Comparison of ENCODE assay signal across 1 cellular context in the genomic region with DNA sequence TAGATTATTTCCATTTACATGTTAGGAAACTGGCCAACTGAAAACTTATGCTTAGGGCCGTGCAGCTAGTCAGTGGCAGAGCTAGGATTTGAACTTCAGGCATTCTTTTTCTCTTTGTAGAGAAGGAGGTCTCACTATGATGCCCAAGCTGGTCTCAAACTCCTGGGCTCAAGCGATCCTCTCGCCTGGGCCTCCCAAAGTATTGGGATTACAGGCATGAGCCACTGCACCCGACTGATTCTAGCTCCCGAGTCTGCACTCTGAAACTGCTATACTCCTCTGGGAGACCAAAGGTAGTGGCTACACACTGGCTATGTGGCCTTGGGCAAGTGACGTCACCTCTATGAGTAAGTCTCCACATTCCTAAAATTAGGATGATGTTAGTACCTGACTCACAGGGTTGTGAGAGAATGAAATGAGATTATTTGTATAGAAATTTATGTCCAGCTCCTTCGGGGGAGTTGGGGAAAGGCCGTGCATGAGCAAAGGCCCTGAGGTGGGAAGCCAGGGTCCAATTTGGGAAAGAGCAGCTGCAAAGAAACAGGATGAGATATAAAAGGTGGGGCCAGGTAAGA.
TF ChIP-seq lines count a peak whose summit lies in the region.

No MANE protein-coding gene starts in this region.

TF ChIP-seq in HepG2, 621 proteins besides CTCF, POLR2A, EP300 and RAD21 (continued from another document and continues in another):
- TF ChIP-seq, protein P1, sequence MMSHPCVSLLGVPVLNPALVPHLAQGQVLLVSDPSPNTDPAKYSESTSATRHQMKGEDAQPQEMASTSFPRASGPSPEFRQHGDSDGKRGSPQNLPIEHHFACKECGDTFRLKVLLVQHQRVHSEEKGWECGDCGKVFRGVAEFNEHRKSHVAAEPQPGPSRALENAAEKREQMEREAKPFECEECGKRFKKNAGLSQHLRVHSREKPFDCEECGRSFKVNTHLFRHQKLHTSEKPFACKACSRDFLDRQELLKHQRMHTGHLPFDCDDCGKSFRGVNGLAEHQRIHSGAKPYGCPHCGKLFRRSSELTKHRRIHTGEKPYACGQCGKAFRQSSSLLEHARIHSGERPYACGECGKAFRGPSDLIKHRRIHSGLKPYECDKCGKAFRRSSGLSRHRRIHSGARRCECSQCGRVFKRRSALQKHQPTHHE (CRISPR knock-in tag; IDR thresholded peaks at IDR 0.05; ENCODE audit: borderline replicate concordance) = no peak
- TF ChIP-seq, protein P2, sequence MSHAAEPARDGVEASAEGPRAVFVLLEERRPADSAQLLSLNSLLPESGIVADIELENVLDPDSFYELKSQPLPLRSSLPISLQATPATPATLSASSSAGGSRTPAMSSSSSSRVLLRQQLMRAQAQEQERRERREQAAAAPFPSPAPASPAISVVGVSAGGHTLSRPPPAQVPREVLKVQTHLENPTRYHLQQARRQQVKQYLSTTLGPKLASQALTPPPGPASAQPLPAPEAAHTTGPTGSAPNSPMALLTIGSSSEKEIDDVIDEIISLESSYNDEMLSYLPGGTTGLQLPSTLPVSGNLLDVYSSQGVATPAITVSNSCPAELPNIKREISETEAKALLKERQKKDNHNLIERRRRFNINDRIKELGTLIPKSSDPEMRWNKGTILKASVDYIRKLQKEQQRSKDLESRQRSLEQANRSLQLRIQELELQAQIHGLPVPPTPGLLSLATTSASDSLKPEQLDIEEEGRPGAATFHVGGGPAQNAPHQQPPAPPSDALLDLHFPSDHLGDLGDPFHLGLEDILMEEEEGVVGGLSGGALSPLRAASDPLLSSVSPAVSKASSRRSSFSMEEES (CRISPR knock-in tag; IDR thresholded peaks at IDR 0.05) = no peak
- TF ChIP-seq ESRRA (CRISPR knock-in tag; IDR thresholded peaks at IDR 0.05; ENCODE audit: low read depth) (no peak), NFATC3 (CRISPR knock-in tag; IDR thresholded peaks at IDR 0.05) (no peak), ZNF556 (CRISPR knock-in tag; IDR thresholded peaks at IDR 0.05; ENCODE audit: borderline replicate concordance) (no peak), REPIN1 (CRISPR knock-in tag; IDR thresholded peaks at IDR 0.05; ENCODE audit: borderline replicate concordance, low read depth) (no peak), ZNF441 (CRISPR knock-in tag; IDR thresholded peaks at IDR 0.05; ENCODE audit: borderline replicate concordance) (no peak), ZNF883 (CRISPR knock-in tag; IDR thresholded peaks at IDR 0.05; ENCODE audit: not compliant biosample characterization) (no peak), ZNF746 (CRISPR knock-in tag; IDR thresholded peaks at IDR 0.05) (no peak), TOE1 (CRISPR knock-in tag; IDR thresholded peaks at IDR 0.05) (no peak), RXRB (CRISPR knock-in tag; IDR thresholded peaks at IDR 0.05; ENCODE audit: borderline replicate concordance) (peak; percentile 36; the same call in 1 of the 2 replicates), HNRNPK (IDR thresholded peaks at IDR 0.05; ENCODE audit: low read depth, low read length, poor library complexity, severe bottlenecking) (no peak), ZBTB7B (CRISPR knock-in tag; IDR thresholded peaks at IDR 0.05) (no peak), HOXD1 (CRISPR knock-in tag; IDR thresholded peaks at IDR 0.05) (no peak), NCOA2 (CRISPR knock-in tag; IDR thresholded peaks at IDR 0.05) (no peak), SMAD1 (CRISPR knock-in tag; IDR thresholded peaks at IDR 0.05; ENCODE audit: borderline replicate concordance, low read depth) (no peak), KDM1A (CRISPR knock-in tag; IDR thresholded peaks at IDR 0.05) (peak; percentile 16; the same call in 1 of the 2 replicates), ZNF383 (CRISPR knock-in tag; IDR thresholded peaks at IDR 0.05; ENCODE audit: borderline replicate concordance) (no peak), SRSF4 (IDR thresholded peaks at IDR 0.05; ENCODE audit: low read depth, low read length, poor library complexity, severe bottlenecking) (no peak), KDM5A (IDR thresholded peaks at IDR 0.05; ENCODE audit: borderline replicate concordance, low read length) (no peak), MTA3 (CRISPR knock-in tag; IDR thresholded peaks at IDR 0.05) (no peak), ZSCAN12 (CRISPR knock-in tag; IDR thresholded peaks at IDR 0.05) (no peak)
- TF ChIP-seq, protein P3, sequence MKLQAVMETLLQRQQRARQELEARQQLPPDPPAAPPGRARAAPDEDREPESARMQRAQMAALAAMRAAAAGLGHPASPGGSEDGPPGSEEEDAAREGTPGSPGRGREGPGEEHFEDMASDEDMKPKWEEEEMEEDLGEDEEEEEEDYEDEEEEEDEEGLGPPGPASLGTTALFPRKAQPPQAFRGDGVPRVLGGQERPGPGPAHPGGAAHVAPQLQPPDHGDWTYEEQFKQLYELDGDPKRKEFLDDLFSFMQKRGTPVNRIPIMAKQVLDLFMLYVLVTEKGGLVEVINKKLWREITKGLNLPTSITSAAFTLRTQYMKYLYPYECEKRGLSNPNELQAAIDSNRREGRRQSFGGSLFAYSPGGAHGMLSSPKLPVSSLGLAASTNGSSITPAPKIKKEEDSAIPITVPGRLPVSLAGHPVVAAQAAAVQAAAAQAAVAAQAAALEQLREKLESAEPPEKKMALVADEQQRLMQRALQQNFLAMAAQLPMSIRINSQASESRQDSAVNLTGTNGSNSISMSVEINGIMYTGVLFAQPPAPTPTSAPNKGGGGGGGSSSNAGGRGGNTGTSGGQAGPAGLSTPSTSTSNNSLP (IDR thresholded peaks at IDR 0.05; ENCODE audit: low read depth, low read length) = peak; percentile 52; the same call in 1 of the 2 replicates
- TF ChIP-seq, protein P4, sequence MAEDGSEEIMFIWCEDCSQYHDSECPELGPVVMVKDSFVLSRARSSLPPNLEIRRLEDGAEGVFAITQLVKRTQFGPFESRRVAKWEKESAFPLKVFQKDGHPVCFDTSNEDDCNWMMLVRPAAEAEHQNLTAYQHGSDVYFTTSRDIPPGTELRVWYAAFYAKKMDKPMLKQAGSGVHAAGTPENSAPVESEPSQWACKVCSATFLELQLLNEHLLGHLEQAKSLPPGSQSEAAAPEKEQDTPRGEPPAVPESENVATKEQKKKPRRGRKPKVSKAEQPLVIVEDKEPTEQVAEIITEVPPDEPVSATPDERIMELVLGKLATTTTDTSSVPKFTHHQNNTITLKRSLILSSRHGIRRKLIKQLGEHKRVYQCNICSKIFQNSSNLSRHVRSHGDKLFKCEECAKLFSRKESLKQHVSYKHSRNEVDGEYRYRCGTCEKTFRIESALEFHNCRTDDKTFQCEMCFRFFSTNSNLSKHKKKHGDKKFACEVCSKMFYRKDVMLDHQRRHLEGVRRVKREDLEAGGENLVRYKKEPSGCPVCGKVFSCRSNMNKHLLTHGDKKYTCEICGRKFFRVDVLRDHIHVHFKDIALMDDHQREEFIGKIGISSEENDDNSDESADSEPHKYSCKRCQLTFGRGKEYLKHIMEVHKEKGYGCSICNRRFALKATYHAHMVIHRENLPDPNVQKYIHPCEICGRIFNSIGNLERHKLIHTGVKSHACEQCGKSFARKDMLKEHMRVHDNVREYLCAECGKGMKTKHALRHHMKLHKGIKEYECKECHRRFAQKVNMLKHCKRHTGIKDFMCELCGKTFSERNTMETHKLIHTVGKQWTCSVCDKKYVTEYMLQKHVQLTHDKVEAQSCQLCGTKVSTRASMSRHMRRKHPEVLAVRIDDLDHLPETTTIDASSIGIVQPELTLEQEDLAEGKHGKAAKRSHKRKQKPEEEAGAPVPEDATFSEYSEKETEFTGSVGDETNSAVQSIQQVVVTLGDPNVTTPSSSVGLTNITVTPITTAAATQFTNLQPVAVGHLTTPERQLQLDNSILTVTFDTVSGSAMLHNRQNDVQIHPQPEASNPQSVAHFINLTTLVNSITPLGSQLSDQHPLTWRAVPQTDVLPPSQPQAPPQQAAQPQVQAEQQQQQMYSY (CRISPR knock-in tag; IDR thresholded peaks at IDR 0.05) = no peak
- TF ChIP-seq, protein P5, sequence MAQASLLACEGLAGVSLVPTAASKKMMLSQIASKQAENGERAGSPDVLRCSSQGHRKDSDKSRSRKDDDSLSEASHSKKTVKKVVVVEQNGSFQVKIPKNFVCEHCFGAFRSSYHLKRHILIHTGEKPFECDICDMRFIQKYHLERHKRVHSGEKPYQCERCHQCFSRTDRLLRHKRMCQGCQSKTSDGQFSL (CRISPR knock-in tag; IDR thresholded peaks at IDR 0.05) = no peak
- TF ChIP-seq, protein P6, sequence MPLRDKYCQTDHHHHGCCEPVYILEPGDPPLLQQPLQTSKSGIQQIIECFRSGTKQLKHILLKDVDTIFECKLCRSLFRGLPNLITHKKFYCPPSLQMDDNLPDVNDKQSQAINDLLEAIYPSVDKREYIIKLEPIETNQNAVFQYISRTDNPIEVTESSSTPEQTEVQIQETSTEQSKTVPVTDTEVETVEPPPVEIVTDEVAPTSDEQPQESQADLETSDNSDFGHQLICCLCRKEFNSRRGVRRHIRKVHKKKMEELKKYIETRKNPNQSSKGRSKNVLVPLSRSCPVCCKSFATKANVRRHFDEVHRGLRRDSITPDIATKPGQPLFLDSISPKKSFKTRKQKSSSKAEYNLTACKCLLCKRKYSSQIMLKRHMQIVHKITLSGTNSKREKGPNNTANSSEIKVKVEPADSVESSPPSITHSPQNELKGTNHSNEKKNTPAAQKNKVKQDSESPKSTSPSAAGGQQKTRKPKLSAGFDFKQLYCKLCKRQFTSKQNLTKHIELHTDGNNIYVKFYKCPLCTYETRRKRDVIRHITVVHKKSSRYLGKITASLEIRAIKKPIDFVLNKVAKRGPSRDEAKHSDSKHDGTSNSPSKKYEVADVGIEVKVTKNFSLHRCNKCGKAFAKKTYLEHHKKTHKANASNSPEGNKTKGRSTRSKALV (CRISPR knock-in tag; IDR thresholded peaks at IDR 0.05) = no peak
- TF ChIP-seq, protein P7, sequence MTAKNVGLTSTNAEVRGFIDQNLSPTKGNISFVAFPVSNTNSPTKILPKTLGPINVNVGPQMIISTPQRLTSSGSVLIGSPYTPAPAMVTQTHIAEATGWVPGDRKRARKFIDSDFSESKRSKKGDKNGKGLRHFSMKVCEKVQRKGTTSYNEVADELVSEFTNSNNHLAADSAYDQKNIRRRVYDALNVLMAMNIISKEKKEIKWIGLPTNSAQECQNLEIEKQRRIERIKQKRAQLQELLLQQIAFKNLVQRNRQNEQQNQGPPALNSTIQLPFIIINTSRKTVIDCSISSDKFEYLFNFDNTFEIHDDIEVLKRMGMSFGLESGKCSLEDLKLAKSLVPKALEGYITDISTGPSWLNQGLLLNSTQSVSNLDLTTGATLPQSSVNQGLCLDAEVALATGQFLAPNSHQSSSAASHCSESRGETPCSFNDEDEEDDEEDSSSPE (CRISPR knock-in tag; IDR thresholded peaks at IDR 0.05) = no peak
- TF ChIP-seq, protein P8, sequence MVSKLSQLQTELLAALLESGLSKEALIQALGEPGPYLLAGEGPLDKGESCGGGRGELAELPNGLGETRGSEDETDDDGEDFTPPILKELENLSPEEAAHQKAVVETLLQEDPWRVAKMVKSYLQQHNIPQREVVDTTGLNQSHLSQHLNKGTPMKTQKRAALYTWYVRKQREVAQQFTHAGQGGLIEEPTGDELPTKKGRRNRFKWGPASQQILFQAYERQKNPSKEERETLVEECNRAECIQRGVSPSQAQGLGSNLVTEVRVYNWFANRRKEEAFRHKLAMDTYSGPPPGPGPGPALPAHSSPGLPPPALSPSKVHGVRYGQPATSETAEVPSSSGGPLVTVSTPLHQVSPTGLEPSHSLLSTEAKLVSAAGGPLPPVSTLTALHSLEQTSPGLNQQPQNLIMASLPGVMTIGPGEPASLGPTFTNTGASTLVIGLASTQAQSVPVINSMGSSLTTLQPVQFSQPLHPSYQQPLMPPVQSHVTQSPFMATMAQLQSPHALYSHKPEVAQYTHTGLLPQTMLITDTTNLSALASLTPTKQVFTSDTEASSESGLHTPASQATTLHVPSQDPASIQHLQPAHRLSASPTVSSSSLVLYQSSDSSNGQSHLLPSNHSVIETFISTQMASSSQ (IDR thresholded peaks at IDR 0.05; ENCODE audit: low read depth) = no peak
- TF ChIP-seq, protein P8 (CRISPR knock-in tag; IDR thresholded peaks at IDR 0.05; ENCODE audit: borderline replicate concordance) = no peak
- TF ChIP-seq, protein P9, sequence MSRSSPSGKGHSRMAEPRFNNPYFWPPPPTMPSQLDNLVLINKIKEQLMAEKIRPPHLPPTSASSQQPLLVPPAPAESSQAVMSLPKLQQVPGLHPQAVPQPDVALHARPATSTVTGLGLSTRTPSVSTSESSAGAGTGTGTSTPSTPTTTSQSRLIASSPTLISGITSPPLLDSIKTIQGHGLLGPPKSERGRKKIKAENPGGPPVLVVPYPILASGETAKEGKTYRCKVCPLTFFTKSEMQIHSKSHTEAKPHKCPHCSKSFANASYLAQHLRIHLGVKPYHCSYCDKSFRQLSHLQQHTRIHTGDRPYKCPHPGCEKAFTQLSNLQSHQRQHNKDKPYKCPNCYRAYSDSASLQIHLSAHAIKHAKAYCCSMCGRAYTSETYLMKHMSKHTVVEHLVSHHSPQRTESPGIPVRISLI (CRISPR knock-in tag; IDR thresholded peaks at IDR 0.05; ENCODE audit: borderline replicate concordance) = no peak
- TF ChIP-seq, protein P10, sequence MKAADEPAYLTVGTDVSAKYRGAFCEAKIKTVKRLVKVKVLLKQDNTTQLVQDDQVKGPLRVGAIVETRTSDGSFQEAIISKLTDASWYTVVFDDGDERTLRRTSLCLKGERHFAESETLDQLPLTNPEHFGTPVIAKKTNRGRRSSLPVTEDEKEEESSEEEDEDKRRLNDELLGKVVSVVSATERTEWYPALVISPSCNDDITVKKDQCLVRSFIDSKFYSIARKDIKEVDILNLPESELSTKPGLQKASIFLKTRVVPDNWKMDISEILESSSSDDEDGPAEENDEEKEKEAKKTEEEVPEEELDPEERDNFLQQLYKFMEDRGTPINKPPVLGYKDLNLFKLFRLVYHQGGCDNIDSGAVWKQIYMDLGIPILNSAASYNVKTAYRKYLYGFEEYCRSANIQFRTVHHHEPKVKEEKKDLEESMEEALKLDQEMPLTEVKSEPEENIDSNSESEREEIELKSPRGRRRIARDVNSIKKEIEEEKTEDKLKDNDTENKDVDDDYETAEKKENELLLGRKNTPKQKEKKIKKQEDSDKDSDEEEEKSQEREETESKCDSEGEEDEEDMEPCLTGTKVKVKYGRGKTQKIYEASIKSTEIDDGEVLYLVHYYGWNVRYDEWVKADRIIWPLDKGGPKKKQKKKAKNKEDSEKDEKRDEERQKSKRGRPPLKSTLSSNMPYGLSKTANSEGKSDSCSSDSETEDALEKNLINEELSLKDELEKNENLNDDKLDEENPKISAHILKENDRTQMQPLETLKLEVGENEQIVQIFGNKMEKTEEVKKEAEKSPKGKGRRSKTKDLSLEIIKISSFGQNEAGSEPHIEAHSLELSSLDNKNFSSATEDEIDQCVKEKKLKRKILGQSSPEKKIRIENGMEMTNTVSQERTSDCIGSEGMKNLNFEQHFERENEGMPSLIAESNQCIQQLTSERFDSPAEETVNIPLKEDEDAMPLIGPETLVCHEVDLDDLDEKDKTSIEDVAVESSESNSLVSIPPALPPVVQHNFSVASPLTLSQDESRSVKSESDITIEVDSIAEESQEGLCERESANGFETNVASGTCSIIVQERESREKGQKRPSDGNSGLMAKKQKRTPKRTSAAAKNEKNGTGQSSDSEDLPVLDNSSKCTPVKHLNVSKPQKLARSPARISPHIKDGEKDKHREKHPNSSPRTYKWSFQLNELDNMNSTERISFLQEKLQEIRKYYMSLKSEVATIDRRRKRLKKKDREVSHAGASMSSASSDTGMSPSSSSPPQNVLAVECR (CRISPR knock-in tag; IDR thresholded peaks at IDR 0.05; ENCODE audit: borderline replicate concordance) = 0 out of 2 replicates have a peak, but pooled peaks have one; percentile 53
